ENCODE assay signal across 1 cellular context in the genomic region with DNA sequence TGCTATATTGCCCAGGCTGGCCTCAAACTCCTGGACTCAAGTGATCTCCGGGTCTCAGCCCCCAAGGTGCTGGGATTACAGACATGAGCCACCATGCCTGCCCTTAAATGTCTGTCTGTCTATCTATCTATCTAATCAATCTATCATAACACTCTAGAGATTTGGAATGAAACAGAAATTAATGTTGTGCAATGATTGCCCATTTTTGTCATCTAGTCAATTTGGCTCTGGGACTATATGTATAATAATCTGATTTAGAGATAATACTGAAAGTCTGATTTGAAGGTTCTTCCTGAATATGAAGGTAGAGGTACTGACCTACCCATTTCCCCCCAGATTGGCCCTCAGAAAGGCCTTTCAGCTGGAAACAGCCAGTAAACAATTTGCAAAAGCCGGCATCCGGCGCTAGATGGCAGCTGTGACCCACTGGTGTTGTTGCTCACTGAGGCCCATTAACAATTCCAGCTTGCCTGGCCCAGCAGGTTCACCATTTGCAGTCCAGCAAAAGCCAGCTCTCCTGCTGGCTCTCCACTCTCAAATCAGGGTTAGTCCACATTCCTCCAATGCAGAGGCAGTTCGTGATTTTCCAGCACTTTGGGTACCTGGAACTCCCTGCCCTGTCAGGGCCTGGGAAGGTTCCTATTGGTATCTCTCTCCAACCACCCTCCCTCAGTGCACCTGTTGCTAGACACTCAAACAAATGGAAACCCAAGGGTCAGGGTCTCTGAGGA.
TF ChIP-seq lines count a peak whose summit lies in the region.

No MANE protein-coding gene starts in this region.

TF ChIP-seq in HepG2, 621 proteins besides CTCF, POLR2A, EP300 and RAD21 (continued from another document and continues in another):
- TF ChIP-seq, protein P1, sequence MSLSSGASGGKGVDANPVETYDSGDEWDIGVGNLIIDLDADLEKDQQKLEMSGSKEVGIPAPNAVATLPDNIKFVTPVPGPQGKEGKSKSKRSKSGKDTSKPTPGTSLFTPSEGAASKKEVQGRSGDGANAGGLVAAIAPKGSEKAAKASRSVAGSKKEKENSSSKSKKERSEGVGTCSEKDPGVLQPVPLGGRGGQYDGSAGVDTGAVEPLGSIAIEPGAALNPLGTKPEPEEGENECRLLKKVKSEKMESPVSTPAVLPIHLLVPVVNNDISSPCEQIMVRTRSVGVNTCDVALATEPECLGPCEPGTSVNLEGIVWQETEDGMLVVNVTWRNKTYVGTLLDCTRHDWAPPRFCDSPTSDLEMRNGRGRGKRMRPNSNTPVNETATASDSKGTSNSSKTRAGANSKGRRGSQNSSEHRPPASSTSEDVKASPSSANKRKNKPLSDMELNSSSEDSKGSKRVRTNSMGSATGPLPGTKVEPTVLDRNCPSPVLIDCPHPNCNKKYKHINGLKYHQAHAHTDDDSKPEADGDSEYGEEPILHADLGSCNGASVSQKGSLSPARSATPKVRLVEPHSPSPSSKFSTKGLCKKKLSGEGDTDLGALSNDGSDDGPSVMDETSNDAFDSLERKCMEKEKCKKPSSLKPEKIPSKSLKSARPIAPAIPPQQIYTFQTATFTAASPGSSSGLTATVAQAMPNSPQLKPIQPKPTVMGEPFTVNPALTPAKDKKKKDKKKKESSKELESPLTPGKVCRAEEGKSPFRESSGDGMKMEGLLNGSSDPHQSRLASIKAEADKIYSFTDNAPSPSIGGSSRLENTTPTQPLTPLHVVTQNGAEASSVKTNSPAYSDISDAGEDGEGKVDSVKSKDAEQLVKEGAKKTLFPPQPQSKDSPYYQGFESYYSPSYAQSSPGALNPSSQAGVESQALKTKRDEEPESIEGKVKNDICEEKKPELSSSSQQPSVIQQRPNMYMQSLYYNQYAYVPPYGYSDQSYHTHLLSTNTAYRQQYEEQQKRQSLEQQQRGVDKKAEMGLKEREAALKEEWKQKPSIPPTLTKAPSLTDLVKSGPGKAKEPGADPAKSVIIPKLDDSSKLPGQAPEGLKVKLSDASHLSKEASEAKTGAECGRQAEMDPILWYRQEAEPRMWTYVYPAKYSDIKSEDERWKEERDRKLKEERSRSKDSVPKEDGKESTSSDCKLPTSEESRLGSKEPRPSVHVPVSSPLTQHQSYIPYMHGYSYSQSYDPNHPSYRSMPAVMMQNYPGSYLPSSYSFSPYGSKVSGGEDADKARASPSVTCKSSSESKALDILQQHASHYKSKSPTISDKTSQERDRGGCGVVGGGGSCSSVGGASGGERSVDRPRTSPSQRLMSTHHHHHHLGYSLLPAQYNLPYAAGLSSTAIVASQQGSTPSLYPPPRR (CRISPR knock-in tag; IDR thresholded peaks at IDR 0.05; ENCODE audit: borderline replicate concordance), result peak; percentile 60
- TF ChIP-seq ZNF615 (CRISPR knock-in tag; IDR thresholded peaks at IDR 0.05; ENCODE audit: borderline replicate concordance), result no peak
- TF ChIP-seq ZNF501 (CRISPR knock-in tag; IDR thresholded peaks at IDR 0.05), result peak; percentile 59; the same call in 1 of the 2 replicates
- TF ChIP-seq CEBPB (IDR thresholded peaks at IDR 0.05; ENCODE audit: borderline replicate concordance, low read depth, low read length), result peak; percentile 62; the same call in 1 of the 2 replicates
- TF ChIP-seq ZNF225 (CRISPR knock-in tag; IDR thresholded peaks at IDR 0.05), result no peak
- TF ChIP-seq FOXK1 (CRISPR knock-in tag; IDR thresholded peaks at IDR 0.05; ENCODE audit: borderline replicate concordance, low read depth), result 0 out of 2 replicates have a peak, but pooled peaks have one; percentile 41
- TF ChIP-seq, protein P2, sequence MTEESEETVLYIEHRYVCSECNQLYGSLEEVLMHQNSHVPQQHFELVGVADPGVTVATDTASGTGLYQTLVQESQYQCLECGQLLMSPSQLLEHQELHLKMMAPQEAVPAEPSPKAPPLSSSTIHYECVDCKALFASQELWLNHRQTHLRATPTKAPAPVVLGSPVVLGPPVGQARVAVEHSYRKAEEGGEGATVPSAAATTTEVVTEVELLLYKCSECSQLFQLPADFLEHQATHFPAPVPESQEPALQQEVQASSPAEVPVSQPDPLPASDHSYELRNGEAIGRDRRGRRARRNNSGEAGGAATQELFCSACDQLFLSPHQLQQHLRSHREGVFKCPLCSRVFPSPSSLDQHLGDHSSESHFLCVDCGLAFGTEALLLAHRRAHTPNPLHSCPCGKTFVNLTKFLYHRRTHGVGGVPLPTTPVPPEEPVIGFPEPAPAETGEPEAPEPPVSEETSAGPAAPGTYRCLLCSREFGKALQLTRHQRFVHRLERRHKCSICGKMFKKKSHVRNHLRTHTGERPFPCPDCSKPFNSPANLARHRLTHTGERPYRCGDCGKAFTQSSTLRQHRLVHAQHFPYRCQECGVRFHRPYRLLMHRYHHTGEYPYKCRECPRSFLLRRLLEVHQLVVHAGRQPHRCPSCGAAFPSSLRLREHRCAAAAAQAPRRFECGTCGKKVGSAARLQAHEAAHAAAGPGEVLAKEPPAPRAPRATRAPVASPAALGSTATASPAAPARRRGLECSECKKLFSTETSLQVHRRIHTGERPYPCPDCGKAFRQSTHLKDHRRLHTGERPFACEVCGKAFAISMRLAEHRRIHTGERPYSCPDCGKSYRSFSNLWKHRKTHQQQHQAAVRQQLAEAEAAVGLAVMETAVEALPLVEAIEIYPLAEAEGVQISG (CRISPR knock-in tag; IDR thresholded peaks at IDR 0.05), result peak; percentile 29; the same call in 1 of the 2 replicates
- TF ChIP-seq FOXJ3 (CRISPR knock-in tag; IDR thresholded peaks at IDR 0.05; ENCODE audit: borderline replicate concordance), result no peak
- TF ChIP-seq, protein P3, sequence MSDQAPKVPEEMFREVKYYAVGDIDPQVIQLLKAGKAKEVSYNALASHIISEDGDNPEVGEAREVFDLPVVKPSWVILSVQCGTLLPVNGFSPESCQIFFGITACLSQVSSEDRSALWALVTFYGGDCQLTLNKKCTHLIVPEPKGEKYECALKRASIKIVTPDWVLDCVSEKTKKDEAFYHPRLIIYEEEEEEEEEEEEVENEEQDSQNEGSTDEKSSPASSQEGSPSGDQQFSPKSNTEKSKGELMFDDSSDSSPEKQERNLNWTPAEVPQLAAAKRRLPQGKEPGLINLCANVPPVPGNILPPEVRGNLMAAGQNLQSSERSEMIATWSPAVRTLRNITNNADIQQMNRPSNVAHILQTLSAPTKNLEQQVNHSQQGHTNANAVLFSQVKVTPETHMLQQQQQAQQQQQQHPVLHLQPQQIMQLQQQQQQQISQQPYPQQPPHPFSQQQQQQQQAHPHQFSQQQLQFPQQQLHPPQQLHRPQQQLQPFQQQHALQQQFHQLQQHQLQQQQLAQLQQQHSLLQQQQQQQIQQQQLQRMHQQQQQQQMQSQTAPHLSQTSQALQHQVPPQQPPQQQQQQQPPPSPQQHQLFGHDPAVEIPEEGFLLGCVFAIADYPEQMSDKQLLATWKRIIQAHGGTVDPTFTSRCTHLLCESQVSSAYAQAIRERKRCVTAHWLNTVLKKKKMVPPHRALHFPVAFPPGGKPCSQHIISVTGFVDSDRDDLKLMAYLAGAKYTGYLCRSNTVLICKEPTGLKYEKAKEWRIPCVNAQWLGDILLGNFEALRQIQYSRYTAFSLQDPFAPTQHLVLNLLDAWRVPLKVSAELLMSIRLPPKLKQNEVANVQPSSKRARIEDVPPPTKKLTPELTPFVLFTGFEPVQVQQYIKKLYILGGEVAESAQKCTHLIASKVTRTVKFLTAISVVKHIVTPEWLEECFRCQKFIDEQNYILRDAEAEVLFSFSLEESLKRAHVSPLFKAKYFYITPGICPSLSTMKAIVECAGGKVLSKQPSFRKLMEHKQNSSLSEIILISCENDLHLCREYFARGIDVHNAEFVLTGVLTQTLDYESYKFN (CRISPR knock-in tag; conservative IDR thresholded peaks at IDR 0.05), result peak; percentile 54; the same call in 1 of the 2 replicates
- no peak for TF ChIP-seq ZZZ3 (CRISPR knock-in tag; IDR thresholded peaks at IDR 0.05; ENCODE audit: borderline replicate concordance)
- TF ChIP-seq SMAD9 (CRISPR knock-in tag; IDR thresholded peaks at IDR 0.05), result no peak
- no peak for TF ChIP-seq PBX2 (CRISPR knock-in tag; IDR thresholded peaks at IDR 0.05)
- no peak for TF ChIP-seq ARHGAP35 (CRISPR knock-in tag; IDR thresholded peaks at IDR 0.05; ENCODE audit: borderline replicate concordance)
- peak; percentile 51; the same call in 1 of the 2 replicates for TF ChIP-seq ZSCAN9 (CRISPR knock-in tag; IDR thresholded peaks at IDR 0.05; ENCODE audit: borderline replicate concordance)
- peak; percentile 43; the same call in 1 of the 2 replicates for TF ChIP-seq ZNF329 (CRISPR knock-in tag; IDR thresholded peaks at IDR 0.05; ENCODE audit: low read depth)
- peak; percentile 42; the same call in 1 of the 2 replicates for TF ChIP-seq PPARG (CRISPR knock-in tag; conservative IDR thresholded peaks at IDR 0.05)
- no peak for TF ChIP-seq SMAD1 (CRISPR knock-in tag; IDR thresholded peaks at IDR 0.05; ENCODE audit: borderline replicate concordance, low read depth)
- no peak for TF ChIP-seq MLXIP (CRISPR knock-in tag; IDR thresholded peaks at IDR 0.05; ENCODE audit: borderline replicate concordance)
- TF ChIP-seq EZH2 (conservative IDR thresholded peaks at IDR 0.05; ENCODE audit: low read depth, low read length), result no peak
- TF ChIP-seq POLR2AphosphoS2 (IDR thresholded peaks at IDR 0.05; ENCODE audit: low read depth, low read length), result no peak
- no peak for TF ChIP-seq RNF219 (CRISPR knock-in tag; IDR thresholded peaks at IDR 0.05)
- no peak for TF ChIP-seq FOXP1 (IDR thresholded peaks at IDR 0.05)
- TF ChIP-seq FOXP1 (CRISPR knock-in tag; IDR thresholded peaks at IDR 0.05), result peak; percentile 40; the same call in 1 of the 2 replicates
- no peak for TF ChIP-seq AHDC1 (CRISPR knock-in tag; IDR thresholded peaks at IDR 0.05; ENCODE audit: borderline replicate concordance)
